10 cellular contexts compared by ENCODE assay signal in genomic region chr2:60516383-60516811, GRCh38. TPM values are rescaled to one million over a fixed set of nuclear protein-coding genes. Genes with fewer than 3 reads are reported as not detected.
DNase-seq lines count a peak whose midpoint lies in the region; TF ChIP-seq lines count a peak whose summit lies in the region.
"Had no signal": no experiment of that assay in that cellular context is flagged by ENCODE, and none has a peak within 500 bp of the region (broad histone marks: within the 10 kb centered on the region; RNA-seq: fewer than 3 reads in every experiment).

No MANE protein-coding gene starts in this region.

- 26% methylated on average over 6 of the region's 6 CpGs; no CpG with 5 or more reads in 1 of the 2 donors for WGBS in transverse colon (ENCODE audit: low coverage in 1 of 2), 2 donors

- H3K9me3 ChIP-seq in WERI-Rb-1 (ENCODE audit: severe bottlenecking) (no peaks in the 10 kb centered on the region), transverse colon (no peaks in the 10 kb centered on the region)

- TF ChIP-seq CTCF in WERI-Rb-1 (IDR thresholded peaks at IDR 0.05; ENCODE audit: low read depth, low read length) (no peak), fibroblast of villous mesenchyme (IDR thresholded peaks at IDR 0.05; ENCODE audit: insufficient read depth, low read depth, low read length) (no peak), transverse colon (IDR thresholded peaks at IDR 0.05) (no peak)

- peak overlapping the region; percentile 39 for H3K27ac ChIP-seq in WERI-Rb-1
- H3K27ac ChIP-seq in transverse colon = peak overlapping the region; percentile 47 to 76 (median 60)
- H3K27ac ChIP-seq: 22Rv1 had no signal

- H3K36me3 ChIP-seq in WERI-Rb-1 = peaks cover 12% of the 10 kb centered on the region
- no peaks in the 10 kb centered on the region for H3K36me3 ChIP-seq in transverse colon

- H3K4me1 ChIP-seq in transverse colon = peaks cover 21 to 65% (median 53%) of the 10 kb centered on the region in 4 donors

- in situ Hi-C loops in transverse colon (cut with MboI; ENCODE audit: low pct_ligation_motif_present in 1 of 4, low pct_unique_long_range_greater_than_20kb in 1 of 4, low sequenced_read_pairs in 3 of 4) = no loop called here

- no peak for TF ChIP-seq POLR2A in transverse colon (IDR thresholded peaks at IDR 0.05)

- intact Hi-C loops in transverse colon (cut with DNase I; ENCODE audit: low total_unique reads) = no loop called here

- TF ChIP-seq EP300 in transverse colon (IDR thresholded peaks at IDR 0.05; ENCODE audit: low read depth) = no peak

- DNase-seq in DMS53 (lab: John Stamatoyannopoulos, UW) = peak; percentile 27
- no peak for DNase-seq in DMS53 treated with DMSO at 0.1 percent for 48 hours (lab: John Stamatoyannopoulos, UW; ENCODE audit: unreplicated experiment)
- no peak for DNase-seq in WERI-Rb-1
- peak; percentile 64 for DNase-seq in fibroblast of villous mesenchyme (ENCODE audit: low read depth)
- no peak for DNase-seq in transverse colon
- DNase-seq in activated CD4-positive, CD25-positive, alpha-beta regulatory T cell (lab: John Stamatoyannopoulos, UW) = no peak
- DNase-seq in stimulated activated naive CD4-positive, alpha-beta T cell treated with Interleukin-2 at 50 U/mL for 16 hours (lab: John Stamatoyannopoulos, UW) = no peak
- DNase-seq in GM19240 (ENCODE audit: insufficient read length, low spot score) = no peak
- DNase-seq: NCI-H446 treated with DMSO at 0.1 percent for 48 hours had no signal

- no peaks in the 10 kb centered on the region for H3K27me3 ChIP-seq in WERI-Rb-1 (ENCODE audit: insufficient read depth, low read depth, severe bottlenecking)
- H3K27me3 ChIP-seq in transverse colon = no peaks in the 10 kb centered on the region

- H3K4me3 ChIP-seq in WERI-Rb-1 (ENCODE audit: low read depth, low read length) = no peak overlapping the region
- peak overlapping the region; percentile 23 for H3K4me3 ChIP-seq in fibroblast of villous mesenchyme (ENCODE audit: low read depth, low read length)
- no peak overlapping the region for H3K4me3 ChIP-seq in transverse colon

RNA-seq across cellular contexts. Expression of gene BCL11A, which starts 37.1 kb away (rescaled TPM):
- 0.43 and 1.6 TPM in 2 replicates for total RNA-seq in fibroblast of villous mesenchyme
- 10 to 100 TPM; 11.3 to 38.1 (median 19.9) TPM for total RNA-seq in transverse colon

Comparison
In these comparisons a context has a peak if more than half of its experiments do, and no peak if none do; other contexts are left out.
1. DNase-seq: peak in DMS53 (single experiment) and fibroblast of villous mesenchyme (single experiment); none in DMS53 treated with DMSO at 0.1 percent for 48 hours (single experiment), WERI-Rb-1 (single experiment), transverse colon (single experiment), activated CD4-positive, CD25-positive, alpha-beta regulatory T cell (0 of 4), stimulated activated naive CD4-positive, alpha-beta T cell treated with Interleukin-2 at 50 U/mL for 16 hours (single experiment) and GM19240 (single experiment).